ENCODE assay signal across 8 cellular contexts in genomic region chr17:49575524-49576120, GRCh38. TPM values are rescaled to one million over a fixed set of nuclear protein-coding genes. Genes with fewer than 3 reads are reported as not detected.
A peak's percentile ranks its signal among the peaks of the same experiment; 100 is the strongest.
DNase-seq lines count a peak whose midpoint lies in the region; ATAC-seq and TF ChIP-seq lines count a peak whose summit lies in the region.

Gene NXPH3 (plus strand): TSS chr17:49575871. CDS start chr17:49576220, 349 bp downstream.

- H3K27me3 Mint-ChIP-seq in CD4-positive, alpha-beta T cell, result peaks cover 51% of the 10 kb centered on the region

- intact Hi-C loops in CD4-positive, alpha-beta T cell (cut with DNase I, micrococcal nuclease), result loop anchor here in 1 of 2 experiments (1.0 kb wide), 1 partner anchor 120 kb away; no protein-coding TSS in a partner anchor
- intact Hi-C loops in adrenal gland (cut with DNase I), result loop anchor here (10.0 kb wide), 2 partner anchors 279 to 419 kb away; partner anchors contain the start of gene DLX3 (in 1 of the 2)

- H3K4me1 ChIP-seq in adrenal gland (replicated peaks in 1 of 2) (peaks cover 4 to 9% of the 10 kb centered on the region in 2 donors), skeletal muscle satellite cell (ENCODE audit: control insufficient read depth, insufficient read depth, low read length) (peaks cover 28% of the 10 kb centered on the region)

- peaks cover 50% of the 10 kb centered on the region for H3K27me3 ChIP-seq in CD4-positive, alpha-beta T cell (ENCODE audit: control insufficient read depth, insufficient read depth, low read length)
- H3K27me3 ChIP-seq in adrenal gland, result peaks cover 6% of the 10 kb centered on the region
- H3K27me3 ChIP-seq in skeletal muscle satellite cell (ENCODE audit: control insufficient read depth, insufficient read depth, low read length), result peaks cover 56% of the 10 kb centered on the region

- TF ChIP-seq POLR2A in adrenal gland (IDR thresholded peaks at IDR 0.05), result no peak

- peak within 1 kb of the TSS; percentile 56 for H3K9ac ChIP-seq in skeletal muscle satellite cell (ENCODE audit: low read depth, low read length)

- CTCF ChIA-PET in CD4-positive, alpha-beta T cell (lab: Charles Lee), result interaction anchor here (1.3 to 1.8 kb wide), 3 partner anchors 22 to 132 kb away, joined by 4 read pairs; partner anchors contain the start of gene SLC35B1

- H3K27ac Mint-ChIP-seq in CD4-positive, alpha-beta T cell, result no peak within 1 kb of the TSS

- POLR2A ChIA-PET in CD4-positive, alpha-beta T cell (lab: Charles Lee), result no interaction called here

- peaks cover 4% of the 10 kb centered on the region for H3K4me1 Mint-ChIP-seq in CD4-positive, alpha-beta T cell (ENCODE audit: low read depth)

- H3K9me3 ChIP-seq in CD4-positive, alpha-beta T cell (ENCODE audit: control insufficient read depth, low read length), result no peaks in the 10 kb centered on the region
- H3K9me3 ChIP-seq in adrenal gland (replicated peaks in 1 of 3), result no peaks in the 10 kb centered on the region
- H3K9me3 ChIP-seq in skeletal muscle satellite cell (replicated peaks; ENCODE audit: low read length), result no peaks in the 10 kb centered on the region

- H3K4me3 Mint-ChIP-seq in CD4-positive, alpha-beta T cell, result peak within 1 kb of the TSS; percentile 65

- WGBS in adrenal gland, 4 donors, result 1 to 4% (median 2%) methylated on average over 23 to 78 of the region's 78 CpGs

- no peak within 1 kb of the TSS for H3K27ac ChIP-seq in CD4-positive, alpha-beta T cell (ENCODE audit: low read depth, low read length)
- H3K27ac ChIP-seq in adrenal gland, result peak within 1 kb of the TSS in 2 of 5 donors; percentile 38 to 45

- ATAC-seq in CD4-positive, alpha-beta T cell (ENCODE audit: poor library complexity), result peak; percentile 82
- peak; percentile 41 for ATAC-seq in HG03521 (IDR thresholded peaks at IDR 0.05; ENCODE audit: unreplicated experiment)

- H3K4me3 ChIP-seq in adrenal gland (peak within 1 kb of the TSS in 3 of 4 donors; percentile 7 to 68 (median 11)), skeletal muscle satellite cell (ENCODE audit: low read length) (peak within 1 kb of the TSS; percentile 76)

- TF ChIP-seq CTCF in CD4-positive, alpha-beta T cell (IDR thresholded peaks at IDR 0.05), result no peak
- peak in 3 of 6 experiments; percentile 58 to 81 (median 67) for TF ChIP-seq CTCF in adrenal gland (IDR thresholded peaks at IDR 0.05)

- no peaks in the 10 kb centered on the region for H3K9me3 Mint-ChIP-seq in CD4-positive, alpha-beta T cell

- H3K36me3 Mint-ChIP-seq in CD4-positive, alpha-beta T cell (ENCODE audit: low read depth), result no peaks in the 10 kb centered on the region

- DNase-seq in CD4-positive, alpha-beta T cell, result peak; percentile 33 to 69 (median 44)
- DNase-seq in SW480 (ENCODE audit: low spot score) (peak; percentile 73), adrenal gland (peak in 4 of 7 donors; percentile 47 to 58 (median 49)), hepatic stellate cell (ENCODE audit: low spot score) (peak; percentile 82), SK-N-DZ (ENCODE audit: low spot score) (no peak), MV-4-11 (lab: John Stamatoyannopoulos, UW) (no peak)

- H3K36me3 ChIP-seq in adrenal gland (replicated peaks in 1 of 2) (no peaks in the 10 kb centered on the region), skeletal muscle satellite cell (ENCODE audit: insufficient read depth, low read length) (no peaks in the 10 kb centered on the region)

- peak within 1 kb of the TSS; percentile 99 for H3K4me2 ChIP-seq in skeletal muscle satellite cell (ENCODE audit: low read length)

RNA-seq across cellular contexts. Expression of gene NXPH3, which starts in this region (rescaled TPM):
- total RNA-seq in CD4-positive, alpha-beta T cell, result not detected
- 1 to 10 TPM in 6 of 8 donors, under 1 TPM in 2; 0.30 to 6.1 (median 1.3) TPM for total RNA-seq in adrenal gland
- 1 to 10 TPM in 1 of 3 donors, under 1 TPM in 2; 0.80 to 1.3 (median 0.88) TPM for polyA plus RNA-seq in adrenal gland
- total RNA-seq in skeletal muscle satellite cell (2012; rRNA removed), result under 0.01 TPM in 1 of 2 replicates, not detected in the other
- polyA plus RNA-seq in SK-N-DZ (2014; cell fraction: cytosol; rRNA removed), result 0.44 and 0.58 TPM in 2 replicates
- not detected in 2 replicates for polyA plus RNA-seq in SK-N-DZ (2014; cell fraction: nucleus; rRNA removed)

Comparison
In these comparisons a context has a peak if more than half of its experiments do, and no peak if none do; other contexts are left out.
1. Peak in DNase-seq and ATAC-seq in CD4-positive, alpha-beta T cell; RNA of the gene not detected or under 1 TPM.
2. DNase-seq: peak in SW480 (single experiment), adrenal gland (4 of 7) and hepatic stellate cell (single experiment); none in SK-N-DZ (single experiment) and MV-4-11 (single experiment).